ENCODE assay signal across 25 cellular contexts in genomic region chr10:84946984-84947383, GRCh38.
DNase-seq lines count a peak whose midpoint lies in the region; ATAC-seq and TF ChIP-seq lines count a peak whose summit lies in the region.
"Had no signal": no experiment of that assay in that cellular context is flagged by ENCODE, and none has a peak within 500 bp of the region (broad histone marks: within the 10 kb centered on the region; RNA-seq: fewer than 3 reads in every experiment).

No MANE protein-coding gene starts in this region.

- no peaks in the 10 kb centered on the region for H3K27me3 ChIP-seq in endodermal cell (ENCODE audit: control insufficient read depth, insufficient read depth, low read length, poor library complexity, severe bottlenecking)
- H3K27me3 ChIP-seq: esophagus squamous epithelium, gastrocnemius medialis, left lung, tibial nerve had no signal

- H3K9me3 Mint-ChIP-seq in endodermal cell, result no peaks in the 10 kb centered on the region
- H3K9me3 Mint-ChIP-seq: activated naive CD4-positive, alpha-beta T cell treated with anti-CD3 and anti-CD28 coated beads, Interleukin-2, amount 50 U/mL, for 24 hours; activated T-helper 1 cell treated with anti-CD3 and anti-CD28 coated beads, Interleukin-12 subunit alpha, Interleukin-12 subunit beta, Interleukin-2, Interleukin-4 antibody, amounts not matched to agents 30 ng/mL and 10 ng/mL and 1 ng/mL, durations not matched to agents 14 hours and 24 hours and 36 hours; T-helper 2 cell treated with Interferon-gamma antibody and Interleukin-4, amounts not matched to agents 5 μg/mL and 100 μg/mL, for 36 hours had no signal

- H3K4me3 ChIP-seq in endodermal cell (ENCODE audit: low read length), result no peak overlapping the region
- H3K4me3 ChIP-seq: esophagus squamous epithelium, gastrocnemius medialis, left lung, tibial nerve had no signal

- H3K4me1 Mint-ChIP-seq in endodermal cell, result no peaks in the 10 kb centered on the region
- H3K4me1 Mint-ChIP-seq: activated CD8-positive, alpha-beta memory T cell treated with anti-CD3 and anti-CD28 coated beads, Interleukin-2, amount 10 ng/mL, durations not matched to agents 7 days and 5 days; activated naive CD4-positive, alpha-beta T cell treated with anti-CD3 and anti-CD28 coated beads, Interleukin-2, amount 50 U/mL, for 24 hours; CD4-positive, CD25-positive, alpha-beta regulatory T cell; immature natural killer cell; stimulated activated naive CD8-positive, alpha-beta T cell treated with anti-CD3 and anti-CD28 coated beads, Interleukin-15, amount 100 ng/mL, for 72 hours had no signal

- no peak overlapping the region for H3K4me3 Mint-ChIP-seq in endodermal cell
- H3K4me3 Mint-ChIP-seq: activated CD8-positive, alpha-beta memory T cell treated with anti-CD3 and anti-CD28 coated beads, Interleukin-2, amount 10 ng/mL, durations not matched to agents 7 days and 5 days; activated naive CD4-positive, alpha-beta T cell treated with anti-CD3 and anti-CD28 coated beads, Interleukin-2, amount 50 U/mL, for 24 hours; activated T-helper 1 cell treated with anti-CD3 and anti-CD28 coated beads, Interleukin-12 subunit alpha, Interleukin-12 subunit beta, Interleukin-2, Interleukin-4 antibody, amounts not matched to agents 30 ng/mL and 10 ng/mL and 1 ng/mL, durations not matched to agents 14 hours and 24 hours and 36 hours; CD4-positive, CD25-positive, alpha-beta regulatory T cell; immature natural killer cell; stimulated activated naive CD8-positive, alpha-beta T cell treated with anti-CD3 and anti-CD28 coated beads, Interleukin-15, amount 100 ng/mL, for 72 hours; T-helper 2 cell treated with Interferon-gamma antibody and Interleukin-4, amounts not matched to agents 5 μg/mL and 100 μg/mL, for 36 hours had no signal

- H3K9ac ChIP-seq in endodermal cell (ENCODE audit: extremely low read depth, low read length, poor library complexity, severe bottlenecking), result no peak overlapping the region
- H3K9ac ChIP-seq: KMS-11 had no signal

- WGBS in endodermal cell (ENCODE audit: insufficient coverage in 1 of 2, insufficient read length in 1 of 2), 2 experiments, result 93% methylated on average over 2 of the region's 2 CpGs; no CpG with 5 or more reads in 1 of the 2 experiments

- no peaks in the 10 kb centered on the region for H3K9me3 ChIP-seq in endodermal cell (ENCODE audit: control insufficient read depth, low read length)
- H3K9me3 ChIP-seq: esophagus squamous epithelium, gastrocnemius medialis, left lung, tibial nerve had no signal

- peaks cover 2% of the 10 kb centered on the region for H3K27me3 Mint-ChIP-seq in endodermal cell (ENCODE audit: insufficient read depth)
- H3K27me3 Mint-ChIP-seq: activated CD8-positive, alpha-beta memory T cell treated with anti-CD3 and anti-CD28 coated beads, Interleukin-2, amount 10 ng/mL, durations not matched to agents 7 days and 5 days; activated naive CD4-positive, alpha-beta T cell treated with anti-CD3 and anti-CD28 coated beads, Interleukin-2, amount 50 U/mL, for 24 hours; CD4-positive, CD25-positive, alpha-beta regulatory T cell; stimulated activated naive CD8-positive, alpha-beta T cell treated with anti-CD3 and anti-CD28 coated beads, Interleukin-15, amount 100 ng/mL, for 72 hours had no signal

- H3K4me1 ChIP-seq in endodermal cell (ENCODE audit: control insufficient read depth, insufficient read depth, low read length), result no peaks in the 10 kb centered on the region
- H3K4me1 ChIP-seq: esophagus squamous epithelium, gastrocnemius medialis, left lung, tibial nerve had no signal

- DNase-seq in DMS153 treated with DMSO at 0.1 percent for 48 hours (lab: John Stamatoyannopoulos, UW; ENCODE audit: unreplicated experiment) (peak; percentile 89), NCI-H1092 treated with DMSO at 0.1 percent for 48 hours (lab: John Stamatoyannopoulos, UW) (peak; percentile 92), NCI-H2107 (lab: John Stamatoyannopoulos, UW) (peak; percentile 1), NCI-H748 (lab: John Stamatoyannopoulos, UW; ENCODE audit: unreplicated experiment) (peak; percentile 97), endodermal cell (no peak)
- DNase-seq: activated CD4-positive, alpha-beta T cell treated with anti-CD3 and anti-CD28 coated beads, Interleukin-2, amount 50 U/mL, for 1 hour; activated CD8-positive, alpha-beta memory T cell treated with anti-CD3 and anti-CD28 coated beads, Interleukin-2, amount 10 ng/mL, durations not matched to agents 7 days and 5 days; CD4-positive, CD25-positive, alpha-beta regulatory T cell; cortex of kidney; esophagus squamous epithelium; gastrocnemius medialis; hippocampal formation; immature natural killer cell; left lung; NCI-H82; occipital lobe; stimulated activated naive CD8-positive, alpha-beta T cell treated with anti-CD3 and anti-CD28 coated beads, Interleukin-15, amount 100 ng/mL, for 72 hours; WERI-Rb-1 had no signal

- H3K27ac ChIP-seq in endodermal cell (ENCODE audit: low read depth, low read length), result no peak overlapping the region
- H3K27ac ChIP-seq: esophagus squamous epithelium, gastrocnemius medialis, KMS-11, left lung, tibial nerve, WERI-Rb-1 had no signal

- no peaks in the 10 kb centered on the region for H3K36me3 ChIP-seq in endodermal cell (ENCODE audit: control insufficient read depth, insufficient read depth, low read length)
- H3K36me3 ChIP-seq: esophagus squamous epithelium, gastrocnemius medialis, left lung, tibial nerve, WERI-Rb-1 had no signal

- no peak for TF ChIP-seq CTCF in endodermal cell (conservative IDR thresholded peaks at IDR 0.05)

- ATAC-seq in GM19351 (IDR thresholded peaks at IDR 0.05; ENCODE audit: unreplicated experiment), result no peak
- ATAC-seq in GM19035 (IDR thresholded peaks at IDR 0.05; ENCODE audit: unreplicated experiment), result no peak
- ATAC-seq: activated CD8-positive, alpha-beta memory T cell treated with anti-CD3 and anti-CD28 coated beads, Interleukin-2, amount 10 ng/mL, durations not matched to agents 7 days and 5 days; gastrocnemius medialis; left lung; stimulated activated naive CD8-positive, alpha-beta T cell treated with anti-CD3 and anti-CD28 coated beads, Interleukin-15, amount 100 ng/mL, for 72 hours had no signal

- no peak overlapping the region for H3K27ac Mint-ChIP-seq in endodermal cell
- H3K27ac Mint-ChIP-seq: activated CD8-positive, alpha-beta memory T cell treated with anti-CD3 and anti-CD28 coated beads, Interleukin-2, amount 10 ng/mL, durations not matched to agents 7 days and 5 days; activated naive CD4-positive, alpha-beta T cell treated with anti-CD3 and anti-CD28 coated beads, Interleukin-2, amount 50 U/mL, for 24 hours; activated T-helper 1 cell treated with anti-CD3 and anti-CD28 coated beads, Interleukin-12 subunit alpha, Interleukin-12 subunit beta, Interleukin-2, Interleukin-4 antibody, amounts not matched to agents 30 ng/mL and 10 ng/mL and 1 ng/mL, durations not matched to agents 14 hours and 24 hours and 36 hours; CD4-positive, CD25-positive, alpha-beta regulatory T cell; immature natural killer cell; stimulated activated naive CD8-positive, alpha-beta T cell treated with anti-CD3 and anti-CD28 coated beads, Interleukin-15, amount 100 ng/mL, for 72 hours; T-helper 2 cell treated with Interferon-gamma antibody and Interleukin-4, amounts not matched to agents 5 μg/mL and 100 μg/mL, for 36 hours had no signal

- H3K36me3 Mint-ChIP-seq in endodermal cell (ENCODE audit: low read depth), result no peaks in the 10 kb centered on the region
- H3K36me3 Mint-ChIP-seq: activated CD8-positive, alpha-beta memory T cell treated with anti-CD3 and anti-CD28 coated beads, Interleukin-2, amount 10 ng/mL, durations not matched to agents 7 days and 5 days; activated naive CD4-positive, alpha-beta T cell treated with anti-CD3 and anti-CD28 coated beads, Interleukin-2, amount 50 U/mL, for 24 hours; CD4-positive, CD25-positive, alpha-beta regulatory T cell; immature natural killer cell had no signal
